ENCODE assay signal across 33 cellular contexts in the genomic region with DNA sequence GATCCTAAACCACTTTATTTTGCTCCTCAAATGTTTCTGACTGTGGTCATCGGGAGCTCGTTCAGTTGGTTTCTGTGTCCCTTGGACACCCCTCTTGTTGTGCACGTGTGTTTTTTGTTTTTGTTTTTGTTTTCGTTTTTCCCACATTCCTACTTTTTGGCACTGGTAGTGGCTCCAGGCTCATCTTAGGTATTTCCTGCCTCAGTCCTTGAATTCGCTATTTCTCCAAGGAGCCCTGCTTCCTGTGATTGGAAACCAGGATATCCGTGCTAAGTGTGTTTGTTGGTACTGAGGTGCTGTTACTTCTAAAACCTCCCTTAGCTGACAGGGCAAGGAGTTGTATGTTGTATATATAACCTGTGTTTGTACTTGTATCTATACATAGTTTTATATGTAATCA. TPM values are rescaled to one million over a fixed set of nuclear protein-coding genes. Genes with fewer than 3 reads are reported as not detected.
DNase-seq lines count a peak whose midpoint lies in the region; ATAC-seq, FAIRE-seq and TF ChIP-seq lines count a peak whose summit lies in the region.
"Had no signal": no experiment of that assay in that cellular context is flagged by ENCODE, and none has a peak within 500 bp of the region (broad histone marks: within the 10 kb centered on the region; RNA-seq: fewer than 3 reads in every experiment).

No MANE protein-coding gene starts in this region.

- no peak for TF ChIP-seq EP300 in K562 (IDR thresholded peaks at IDR 0.05; ENCODE audit: low read length)

- H3K79me2 ChIP-seq in K562 (ENCODE audit: control insufficient read depth, insufficient read depth, low read length), result no peaks in the 10 kb centered on the region
- no peaks in the 10 kb centered on the region for H3K79me2 ChIP-seq in endothelial cell of umbilical vein (ENCODE audit: control insufficient read depth, insufficient read depth, low read length)
- H3K79me2 ChIP-seq: hepatocyte had no signal

- dilution Hi-C loops in endothelial cell of umbilical vein (cut with MboI; ENCODE audit: extremely low pct_ligation_motif_present, low sequenced_read_pairs), result no loop called here

- POLR2A ChIA-PET in K562 (lab: Yijun Ruan, JAX), result interaction anchor here (1.4 kb wide), 1 partner anchor 12 kb away, joined by 3 read pairs; no protein-coding TSS in a partner anchor
- POLR2A ChIA-PET in endothelial cell of umbilical vein (lab: Charles Lee), result no interaction called here

- TF ChIP-seq RAD21 in K562 (CRISPR knock-in tag; conservative IDR thresholded peaks at IDR 0.05 in 1 of 2, IDR thresholded peaks at IDR 0.05 in 1 of 2), result no peak

- in situ Hi-C loops in K562 (cut with MboI) (no loop called here), G401 (cut with HindIII; ENCODE audit: low sequenced_read_pairs) (no loop called here)

- H3K36me3 ChIP-seq in K562 (ENCODE audit: control insufficient read depth, insufficient read depth, low read length) (no peaks in the 10 kb centered on the region), endothelial cell of umbilical vein (ENCODE audit: control insufficient read depth in 2 of 2, extremely low read depth in 1 of 2, insufficient read depth in 2 of 2, low read length in 2 of 2) (no peaks in the 10 kb centered on the region), muscle layer of colon (ENCODE audit: insufficient read depth, low read length) (no peaks in the 10 kb centered on the region), tibial artery (no peaks in the 10 kb centered on the region), left lung (no peaks in the 10 kb centered on the region)
- H3K36me3 ChIP-seq: ascending aorta; BLaER1 treated with 17β-estradiol and CSF1 and Interleukin-3, amounts not matched to agents 10 nM and 100 nM; cardiac muscle cell; colonic mucosa had no signal

- no peak overlapping the region for H3K9ac ChIP-seq in K562 (ENCODE audit: insufficient read depth in 1 of 2, low read depth in 2 of 2, low read length in 2 of 2)
- no peak overlapping the region for H3K9ac ChIP-seq in endothelial cell of umbilical vein (replicated peaks; ENCODE audit: extremely low read depth, insufficient read depth, low read length)
- peak overlapping the region; percentile 54 for H3K9ac ChIP-seq in muscle layer of colon (ENCODE audit: low read length)
- H3K9ac ChIP-seq: BLaER1 treated with 17β-estradiol and CSF1 and Interleukin-3, amounts not matched to agents 10 nM and 100 nM had no signal

- no peak for ATAC-seq in K562
- ATAC-seq in left lung, result no peak
- ATAC-seq: activated CD8-positive, alpha-beta memory T cell treated with anti-CD3 and anti-CD28 coated beads, Interleukin-2, amount 10 ng/mL, durations not matched to agents 7 days and 5 days; esophagus mucosa; foreskin keratinocyte; HCT116; stimulated activated naive CD8-positive, alpha-beta T cell treated with anti-CD3 and anti-CD28 coated beads, Interleukin-15, Interleukin-2, amounts not matched to agents 100 U/mL and 50 U/mL, for 24 hours had no signal

- TF ChIP-seq POLR2A in K562 (conservative IDR thresholded peaks at IDR 0.05) (no peak), endothelial cell of umbilical vein (IDR thresholded peaks at IDR 0.05; ENCODE audit: low read depth, low read length) (no peak)

- H2AFZ ChIP-seq in K562 (ENCODE audit: low read depth, low read length) (no peak overlapping the region), endothelial cell of umbilical vein (ENCODE audit: low read depth, low read length) (no peak overlapping the region)
- H2AFZ ChIP-seq: hepatocyte had no signal

- CTCF ChIA-PET in K562 (lab: Yijun Ruan, JAX; ENCODE audit: low intra/inter-chr PET ratio) (no interaction called here), endothelial cell of umbilical vein (lab: Charles Lee) (interaction anchor here (0.8 to 1.3 kb wide), 5 partner anchors 11 to 35 kb away, joined by 3 to 4 read pairs (median 3); no protein-coding TSS in a partner anchor)

- H3K4me1 ChIP-seq in K562 (replicated peaks in 1 of 2; ENCODE audit: control insufficient read depth in 2 of 2, insufficient read depth in 2 of 2, low read length in 2 of 2) (peaks cover 0 to 3% of the 10 kb centered on the region in 2 experiments; a peak in 1 of 5 replicates), endothelial cell of umbilical vein (ENCODE audit: control insufficient read depth, extremely low read depth, insufficient read depth, low read length) (peaks cover 23% of the 10 kb centered on the region), muscle layer of colon (ENCODE audit: insufficient read depth, low read length) (peaks cover 27% of the 10 kb centered on the region), tibial artery (peaks cover 0 to 7% (median 0%) of the 10 kb centered on the region in 4 donors), left lung (peaks cover 0 to 12% of the 10 kb centered on the region in 2 donors)
- H3K4me1 ChIP-seq: ascending aorta, colonic mucosa, foreskin keratinocyte, testis had no signal

- intact Hi-C loops in K562 (cut with micrococcal nuclease) (no loop called here), endothelial cell of umbilical vein (cut with micrococcal nuclease) (no loop called here), tibial artery (cut with DNase I; ENCODE audit: low total_unique reads) (no loop called here), left lung (cut with DNase I) (no loop called here)

- BruUV-seq in K562 (replicated peaks; lab: Mats Ljungman, UMichigan), result no TSS peak
- no TSS peak for BruUV-seq in endothelial cell of umbilical vein (replicated peaks; lab: Mats Ljungman, UMichigan)

- H3K4me2 ChIP-seq in K562 (ENCODE audit: insufficient read depth, low read length) (no peak overlapping the region), endothelial cell of umbilical vein (ENCODE audit: insufficient read depth, low read length) (peak overlapping the region; percentile 76)
- H3K4me2 ChIP-seq: BLaER1 treated with 17β-estradiol and CSF1 and Interleukin-3, amounts not matched to agents 10 nM and 100 nM; hepatocyte had no signal

- WGBS in K562 (ENCODE audit: insufficient coverage, low coverage, missing lambda C conversion rate), result 1% methylated on average over 6 of the region's 6 CpGs

- no peak overlapping the region for H3K4me3 ChIP-seq in K562
- no peak overlapping the region for H3K4me3 ChIP-seq in endothelial cell of umbilical vein (replicated peaks in 1 of 3; ENCODE audit: insufficient read depth in 1 of 3, low read depth in 1 of 3, low read length in 3 of 3)
- H3K4me3 ChIP-seq in muscle layer of colon (ENCODE audit: low read depth in 1 of 2, low read length in 2 of 2), result peak overlapping the region in 1 of 2 donors; percentile 39
- H3K4me3 ChIP-seq in tibial artery, result no peak overlapping the region
- no peak overlapping the region for H3K4me3 ChIP-seq in left lung
- H3K4me3 ChIP-seq: ascending aorta; BLaER1 treated with 17β-estradiol and CSF1 and Interleukin-3, amounts not matched to agents 10 nM and 100 nM; cardiac muscle cell; colonic mucosa; hepatocyte; testis had no signal

- H4K20me1 ChIP-seq in K562 (replicated peaks; ENCODE audit: control insufficient read depth, insufficient read depth, low read length), result no peaks in the 10 kb centered on the region; the same call in 1 of the 2 replicates
- no peaks in the 10 kb centered on the region for H4K20me1 ChIP-seq in endothelial cell of umbilical vein (replicated peaks; ENCODE audit: control insufficient read depth, extremely low read depth, insufficient read depth, low read length)

- no peak for TF ChIP-seq CTCF in K562 (IDR thresholded peaks at IDR 0.05 in 2 of 3, conservative IDR thresholded peaks at IDR 0.05 in 1 of 3; ENCODE audit: insufficient read depth in 2 of 3, low read depth in 1 of 3, low read length in 3 of 3)
- TF ChIP-seq CTCF in endothelial cell of umbilical vein (IDR thresholded peaks at IDR 0.05; ENCODE audit: extremely low read depth in 1 of 2, insufficient read depth in 1 of 2, low read depth in 1 of 2, low read length in 2 of 2), result no peak
- TF ChIP-seq CTCF in tibial artery (IDR thresholded peaks at IDR 0.05), result no peak
- no peak for TF ChIP-seq CTCF in left lung (IDR thresholded peaks at IDR 0.05)

- DNase-seq in K562 (ENCODE audit: extremely low read depth in 1 of 4, low spot score in 3 of 4) (no peak), endothelial cell of umbilical vein (ENCODE audit: low read depth, low spot score) (peak; percentile 58), tibial artery (peak in 1 of 2 donors; percentile 25), left lung (no peak), NCI-H510A treated with DMSO at 0.1 percent for 48 hours (lab: John Stamatoyannopoulos, UW) (no peak), G401 (ENCODE audit: low spot score) (no peak)
- DNase-seq: activated CD8-positive, alpha-beta memory T cell treated with anti-CD3 and anti-CD28 coated beads, Interleukin-2, amount 10 ng/mL, durations not matched to agents 7 days and 5 days; activated gamma-delta T cell treated with Interleukin-2 at 50 U/mL for 16 hours; activated naive CD8-positive, alpha-beta T cell treated with anti-CD3 and anti-CD28 coated beads, Interleukin-2, amount 10 ng/mL, durations not matched to agents 7 days and 5 days; activated T-cell treated with anti-CD3 and anti-CD28 coated beads, Interleukin-2, amount 50 U/mL, for 48 hours; colonic mucosa; DMS53; effector memory CD4-positive, alpha-beta T cell; foreskin keratinocyte; GDM1; mesendoderm; naive B cell; NCI-H1417 treated with DMSO at 0.1 percent for 48 hours; NCI-H2081 treated with DMSO at 0.1 percent for 48 hours; NCI-H2227 treated with DMSO at 0.1 percent for 48 hours; NCI-H526 treated with DMSO at 0.1 percent for 48 hours; SHP77; stimulated activated CD4-positive, alpha-beta T cell treated with anti-CD3 and anti-CD28 coated beads, Interleukin-1b, Interleukin-23, amount 100 ng/mL, for 48 hours; stimulated activated naive CD8-positive, alpha-beta T cell treated with anti-CD3 and anti-CD28 coated beads, Interleukin-15, Interleukin-2, amounts not matched to agents 100 U/mL and 50 U/mL, for 24 hours; T-helper 2 cell; testis had no signal

- no peaks in the 10 kb centered on the region for H3K9me1 ChIP-seq in K562 (ENCODE audit: control insufficient read depth, insufficient read depth, low read length)
- H3K9me1 ChIP-seq in endothelial cell of umbilical vein (replicated peaks; ENCODE audit: control insufficient read depth, extremely low read depth, insufficient read depth, low read length), result no peaks in the 10 kb centered on the region

- H3K27me3 ChIP-seq in K562 (ENCODE audit: control insufficient read depth in 2 of 2, insufficient read depth in 2 of 2, low read length in 2 of 2), result peaks cover 20 to 56% of the 10 kb centered on the region in 2 experiments
- H3K27me3 ChIP-seq in endothelial cell of umbilical vein (ENCODE audit: control insufficient read depth in 2 of 2, insufficient read depth in 2 of 2, low read length in 2 of 2), result peaks cover 10 to 17% of the 10 kb centered on the region in 2 experiments
- no peaks in the 10 kb centered on the region for H3K27me3 ChIP-seq in muscle layer of colon (ENCODE audit: control insufficient read depth in 1 of 2, insufficient read depth in 2 of 2, low read length in 2 of 2)
- H3K27me3 ChIP-seq in tibial artery, result peaks cover 0 to 28% of the 10 kb centered on the region in 2 donors
- peaks cover 4 to 28% of the 10 kb centered on the region in 2 donors for H3K27me3 ChIP-seq in left lung
- H3K27me3 ChIP-seq: ascending aorta, testis had no signal

- H3K9me3 ChIP-seq in K562 (replicated peaks; ENCODE audit: control insufficient read depth, insufficient read depth, low read depth, low read length) (no peaks in the 10 kb centered on the region), endothelial cell of umbilical vein (replicated peaks; ENCODE audit: control insufficient read depth, insufficient read depth, low read length) (no peaks in the 10 kb centered on the region), muscle layer of colon (ENCODE audit: low read length) (no peaks in the 10 kb centered on the region), tibial artery (no peaks in the 10 kb centered on the region), left lung (no peaks in the 10 kb centered on the region)
- H3K9me3 ChIP-seq: ascending aorta; BLaER1 treated with 17β-estradiol and CSF1 and Interleukin-3, amounts not matched to agents 10 nM and 100 nM; colonic mucosa; testis had no signal

- H3K27ac ChIP-seq in K562 (ENCODE audit: extremely low read depth, low read depth, low read length) (no peak overlapping the region), endothelial cell of umbilical vein (ENCODE audit: insufficient read depth, low read depth, low read length) (peak overlapping the region; percentile 27), muscle layer of colon (ENCODE audit: low read depth, low read length) (peak overlapping the region; percentile 73), tibial artery (peak overlapping the region; percentile 16 to 65), left lung (peak overlapping the region in 1 of 2 donors; percentile 13)
- H3K27ac ChIP-seq: ascending aorta; BLaER1 treated with 17β-estradiol and CSF1 and Interleukin-3, amounts not matched to agents 10 nM and 100 nM; cardiac muscle cell; colonic mucosa; foreskin keratinocyte; hepatocyte; testis had no signal

- FAIRE-seq in K562 (lab: Jason Lieb, UNC) (no peak), endothelial cell of umbilical vein (lab: Jason Lieb, UNC) (peak; percentile 77)

RNA-seq across cellular contexts. Expression of gene HMCN2, which starts 5.9 kb away (rescaled TPM):
- 0.28 TPM in 1 of 2 replicates, not detected in the other for total RNA-seq in K562 (2011; cell fraction: chromatin; rRNA removed; ENCODE audit: low replicate concordance)
- total RNA-seq in K562 (2011; cell fraction: nucleolus; rRNA removed), result 0.13 and 0.17 TPM in 2 replicates
- 0.15 TPM in 1 of 2 replicates, not detected in the other for total RNA-seq in K562 (2011; cell fraction: nucleoplasm; rRNA removed)
- total RNA-seq in K562 (2014; rRNA removed) (not detected in 2 replicates), K562 (2014; rRNA removed; fragmentation: Illumina TruSeq; extraction: Trizol) (not detected in 2 replicates), K562 (2015; rRNA removed; fragmentation: Illumina TruSeq; extraction: Trizol) (not detected in 2 replicates), K562 (2021) (0.02 TPM in 1 of 2 replicates, not detected in the other), endothelial cell of umbilical vein (0.18 and 0.24 TPM in 2 replicates), left lung (1 to 10 TPM; 3.7 to 3.9 TPM)
- polyA plus RNA-seq in K562 (2011; rRNA removed) (0.01 TPM in 1 of 2 replicates, not detected in the other), K562 (2014; fragmentation: Illumina TruSeq; extraction: Trizol) (not detected in 2 replicates), K562 (2014; fragmentation: Nextera tagmentation; extraction: Ambion mirVana) (not detected), K562 (2014; rRNA removed) (0.01 TPM in 1 of 2 replicates, not detected in the other), endothelial cell of umbilical vein (0.02 and 0.04 TPM in 2 replicates)
- polyA plus RNA-seq in K562 (2011; cell fraction: cytosol; rRNA removed), result 0.03 TPM in 2 replicates
- polyA plus RNA-seq in K562 (2011; cell fraction: nucleus; rRNA removed), result 0.06 and 0.17 TPM in 2 replicates
- 0.01 TPM in 1 of 2 replicates, not detected in the other for polyA plus RNA-seq in K562 (2012)
- 0.09 TPM in 1 of 2 replicates, not detected in the other for polyA minus RNA-seq in K562 (2011; rRNA and poly(A)+ RNA removed)
- not detected in 2 replicates for polyA minus RNA-seq in K562 (2011; cell fraction: cytosol; rRNA and poly(A)+ RNA removed)
- under 0.01 TPM in 1 of 2 replicates, not detected in the other for polyA minus RNA-seq in K562 (2011; cell fraction: nucleus; rRNA and poly(A)+ RNA removed)
- polyA plus RNA-seq in endothelial cell of umbilical vein (2011; cell fraction: cytosol; rRNA removed), result 0.01 TPM in 1 of 2 replicates, not detected in the other
- 0.05 and 0.06 TPM in 2 replicates for polyA plus RNA-seq in endothelial cell of umbilical vein (2011; cell fraction: nucleus; rRNA removed)
- polyA plus RNA-seq in endothelial cell of umbilical vein (2012), result not detected in 2 replicates
- polyA minus RNA-seq in endothelial cell of umbilical vein, result 0.05 TPM in 1 of 2 replicates, not detected in the other
- polyA minus RNA-seq in endothelial cell of umbilical vein (2011; cell fraction: cytosol; rRNA and poly(A)+ RNA removed), result 0.41 TPM
- polyA minus RNA-seq in endothelial cell of umbilical vein (2011; cell fraction: nucleus; rRNA and poly(A)+ RNA removed), result 0.19 TPM in 2 replicates
- 0.07 TPM in 1 of 2 replicates, not detected in the other for total RNA-seq in G401 (2014; rRNA removed; shearing (Covaris generic))
- total RNA-seq: activated CD8-positive, alpha-beta memory T cell treated with anti-CD3 and anti-CD28 coated beads, Interleukin-2, amount 10 ng/mL, durations not matched to agents 7 days and 5 days; activated naive CD8-positive, alpha-beta T cell treated with anti-CD3 and anti-CD28 coated beads, Interleukin-2, amount 10 ng/mL, durations not matched to agents 7 days and 5 days; foreskin keratinocyte had no signal
- polyA plus RNA-seq: foreskin keratinocyte had no signal
